8 cellular contexts compared by ENCODE assay signal in the genomic region with DNA sequence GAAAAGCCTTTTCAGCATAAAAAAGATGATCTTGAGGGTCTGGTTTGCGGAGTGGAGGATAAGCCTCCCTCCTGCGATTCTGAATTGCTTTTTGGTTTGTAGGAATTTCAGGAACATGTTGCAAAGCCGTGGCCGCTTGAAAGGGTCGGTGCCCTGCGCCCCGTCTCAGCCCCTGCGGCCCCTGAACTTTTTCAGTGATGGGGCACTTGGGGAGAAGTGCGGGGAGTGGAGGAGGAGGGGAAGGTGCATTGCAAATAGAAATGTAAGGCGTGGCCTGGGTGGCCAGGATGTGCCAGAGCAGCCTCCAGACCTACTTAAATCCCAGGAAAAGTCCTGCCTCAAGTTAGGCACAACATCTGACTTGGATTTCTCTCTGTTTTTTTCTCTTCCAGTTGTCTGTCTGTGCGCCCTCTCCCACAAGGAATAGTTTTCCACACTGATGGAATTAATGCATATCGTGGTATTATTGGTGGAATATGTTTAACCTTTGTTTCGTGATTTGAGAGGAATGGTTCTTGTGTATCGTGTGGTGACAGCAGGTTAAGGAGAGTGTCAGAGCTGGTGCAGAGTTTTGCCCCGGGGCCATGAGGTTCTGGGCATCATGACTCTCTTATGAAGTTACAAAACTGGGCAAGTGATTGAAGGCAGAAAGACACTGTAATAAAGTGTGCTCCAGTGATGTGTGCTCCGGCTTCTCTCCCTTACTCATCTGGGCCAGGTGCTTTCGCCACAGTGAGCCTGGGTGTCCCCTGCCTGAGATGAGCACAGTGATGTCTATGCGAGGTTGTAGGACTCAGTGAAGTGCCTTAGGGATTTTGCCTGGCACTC.
A peak's percentile ranks its signal among the peaks of the same experiment; 100 is the strongest.
DNase-seq lines count a peak whose midpoint lies in the region; TF ChIP-seq lines count a peak whose summit lies in the region.

No MANE protein-coding gene starts in this region.

- no peak for TF ChIP-seq CTCF in Calu3 (IDR thresholded peaks at IDR 0.05; ENCODE audit: unreplicated experiment)
- TF ChIP-seq CTCF in parathyroid adenoma (IDR thresholded peaks at IDR 0.05): no peak

- H3K9me3 ChIP-seq in esophagus (ENCODE audit: control insufficient read depth in 2 of 2, insufficient read depth in 1 of 2, low read depth in 1 of 2, low read length in 1 of 2): no peaks in the 10 kb centered on the region
- H3K9me3 ChIP-seq in parathyroid adenoma (ENCODE audit: control insufficient read depth, low read length): no peaks in the 10 kb centered on the region

- intact Hi-C loops in Calu3 (cut with micrococcal nuclease; ENCODE audit: unreplicated experiment): loop anchor here (1.0 kb wide), 1 partner anchor 27 kb away; no protein-coding TSS in a partner anchor

- no peak overlapping the region for H3K4me2 ChIP-seq in parathyroid adenoma (ENCODE audit: low read length)

- DNase-seq in Calu3 (no peak), midbrain (lab: John Stamatoyannopoulos, UW) (no peak), NK-92 (lab: John Stamatoyannopoulos, UW; ENCODE audit: unreplicated experiment) (no peak), RPMI8226 (no peak), NOMO-1 (lab: John Stamatoyannopoulos, UW; ENCODE audit: unreplicated experiment in 2 of 2) (no peak)

- 37% methylated on average over 18 of the region's 18 CpGs for WGBS in esophagus, 2 donors

- H3K27me3 Mint-ChIP-seq in Calu3 (ENCODE audit: unreplicated experiment): no peaks in the 10 kb centered on the region

- no TSS peak for BruUV-seq in Calu3 (replicated peaks; lab: Mats Ljungman, UMichigan)

- peak overlapping the region; percentile 39 for H2AFZ ChIP-seq in parathyroid adenoma

- peak overlapping the region; percentile 81 for H3K27ac Mint-ChIP-seq in Calu3 (ENCODE audit: unreplicated experiment)

- H3K79me2 ChIP-seq in parathyroid adenoma: no peaks in the 10 kb centered on the region

- H3K9ac ChIP-seq in parathyroid adenoma: no peak overlapping the region

- H3K36me3 ChIP-seq in esophagus (ENCODE audit: control insufficient read depth in 2 of 2, insufficient read depth in 2 of 2, low read length in 1 of 2) (no peaks in the 10 kb centered on the region), parathyroid adenoma (ENCODE audit: control insufficient read depth, insufficient read depth, low read length) (no peaks in the 10 kb centered on the region)

- CTCF ChIA-PET in Calu3 (lab: Charles Lee): no interaction called here

- H3K27me3 ChIP-seq in esophagus (ENCODE audit: control insufficient read depth in 1 of 2, insufficient read depth in 2 of 2, low read length in 2 of 2) (no peaks in the 10 kb centered on the region), parathyroid adenoma (ENCODE audit: control insufficient read depth, insufficient read depth, low read length) (no peaks in the 10 kb centered on the region)

- peak overlapping the region; percentile 62 to 76 for H3K27ac ChIP-seq in esophagus (ENCODE audit: low read depth in 2 of 2, low read length in 1 of 2)
- H3K27ac ChIP-seq in parathyroid adenoma: peak overlapping the region; percentile 84

- H3K4me1 Mint-ChIP-seq in Calu3 (ENCODE audit: low read depth, unreplicated experiment): peaks cover 61% of the 10 kb centered on the region

- H3K36me3 Mint-ChIP-seq in Calu3 (ENCODE audit: insufficient read depth, unreplicated experiment): peaks cover 40% of the 10 kb centered on the region

- H3K4me3 ChIP-seq in esophagus (ENCODE audit: low read depth in 1 of 2, low read length in 2 of 2) (no peak overlapping the region), parathyroid adenoma (ENCODE audit: low read depth, low read length) (peak overlapping the region; percentile 58)

- H3K4me1 ChIP-seq in esophagus (ENCODE audit: control insufficient read depth in 2 of 2, insufficient read depth in 2 of 2, low read length in 1 of 2) (peaks cover 6 to 27% of the 10 kb centered on the region in 2 donors), parathyroid adenoma (peaks cover 8% of the 10 kb centered on the region)

- no peaks in the 10 kb centered on the region for H3K9me3 Mint-ChIP-seq in Calu3 (ENCODE audit: low read depth, unreplicated experiment)

- peak overlapping the region; percentile 94 for H3K4me3 Mint-ChIP-seq in Calu3 (ENCODE audit: low read depth, unreplicated experiment)

TF ChIP-seq in PFSK-1, 5 proteins besides CTCF, POLR2A, EP300 and RAD21:
- TF ChIP-seq POLR2AphosphoS5 (IDR thresholded peaks at IDR 0.05; ENCODE audit: low read depth, low read length) (peak; percentile 41; the same call in 1 of the 2 replicates), TAF1 (IDR thresholded peaks at IDR 0.05; ENCODE audit: borderline replicate concordance, insufficient read depth, low read length) (no peak; the same call in 1 of the 2 replicates)
- TF ChIP-seq, protein P1, sequence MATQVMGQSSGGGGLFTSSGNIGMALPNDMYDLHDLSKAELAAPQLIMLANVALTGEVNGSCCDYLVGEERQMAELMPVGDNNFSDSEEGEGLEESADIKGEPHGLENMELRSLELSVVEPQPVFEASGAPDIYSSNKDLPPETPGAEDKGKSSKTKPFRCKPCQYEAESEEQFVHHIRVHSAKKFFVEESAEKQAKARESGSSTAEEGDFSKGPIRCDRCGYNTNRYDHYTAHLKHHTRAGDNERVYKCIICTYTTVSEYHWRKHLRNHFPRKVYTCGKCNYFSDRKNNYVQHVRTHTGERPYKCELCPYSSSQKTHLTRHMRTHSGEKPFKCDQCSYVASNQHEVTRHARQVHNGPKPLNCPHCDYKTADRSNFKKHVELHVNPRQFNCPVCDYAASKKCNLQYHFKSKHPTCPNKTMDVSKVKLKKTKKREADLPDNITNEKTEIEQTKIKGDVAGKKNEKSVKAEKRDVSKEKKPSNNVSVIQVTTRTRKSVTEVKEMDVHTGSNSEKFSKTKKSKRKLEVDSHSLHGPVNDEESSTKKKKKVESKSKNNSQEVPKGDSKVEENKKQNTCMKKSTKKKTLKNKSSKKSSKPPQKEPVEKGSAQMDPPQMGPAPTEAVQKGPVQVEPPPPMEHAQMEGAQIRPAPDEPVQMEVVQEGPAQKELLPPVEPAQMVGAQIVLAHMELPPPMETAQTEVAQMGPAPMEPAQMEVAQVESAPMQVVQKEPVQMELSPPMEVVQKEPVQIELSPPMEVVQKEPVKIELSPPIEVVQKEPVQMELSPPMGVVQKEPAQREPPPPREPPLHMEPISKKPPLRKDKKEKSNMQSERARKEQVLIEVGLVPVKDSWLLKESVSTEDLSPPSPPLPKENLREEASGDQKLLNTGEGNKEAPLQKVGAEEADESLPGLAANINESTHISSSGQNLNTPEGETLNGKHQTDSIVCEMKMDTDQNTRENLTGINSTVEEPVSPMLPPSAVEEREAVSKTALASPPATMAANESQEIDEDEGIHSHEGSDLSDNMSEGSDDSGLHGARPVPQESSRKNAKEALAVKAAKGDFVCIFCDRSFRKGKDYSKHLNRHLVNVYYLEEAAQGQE (IDR thresholded peaks at IDR 0.05; ENCODE audit: insufficient read depth in 1 of 2, low read depth in 2 of 2, low read length in 2 of 2): no peak
